8 cellular contexts compared by ENCODE assay signal in genomic region chr1:6037338-6037762, GRCh38. TPM values are rescaled to one million over a fixed set of nuclear protein-coding genes. Genes with fewer than 3 reads are reported as not detected.
A peak's percentile ranks its signal among the peaks of the same experiment; 100 is the strongest.
DNase-seq lines count a peak whose midpoint lies in the region; ATAC-seq, FAIRE-seq and TF ChIP-seq lines count a peak whose summit lies in the region.

No MANE protein-coding gene starts in this region.

- CTCF ChIA-PET in endothelial cell of umbilical vein (lab: Charles Lee) (interaction anchor here (0.9 to 1.7 kb wide), 2 partner anchors 168 to 208 kb away, joined by 4 to 5 read pairs; no protein-coding TSS in a partner anchor), PC-9 (lab: Charles Lee) (no interaction called here)

- no peaks in the 10 kb centered on the region for H3K9me3 ChIP-seq in BLaER1 treated with 17β-estradiol and CSF1 and Interleukin-3, amounts not matched to agents 10 nM and 100 nM (replicated peaks in 1 of 11)
- H3K9me3 ChIP-seq in endothelial cell of umbilical vein (replicated peaks; ENCODE audit: control insufficient read depth, insufficient read depth, low read length), result no peaks in the 10 kb centered on the region
- H3K9me3 ChIP-seq in PC-9 (ENCODE audit: insufficient read depth, low read depth), result no peaks in the 10 kb centered on the region

- BruUV-seq in endothelial cell of umbilical vein (replicated peaks; lab: Mats Ljungman, UMichigan), result no TSS peak
- BruUV-seq in PC-9 (replicated peaks; lab: Mats Ljungman, UMichigan), result no TSS peak

- DNase-seq in GM19239 (ENCODE audit: insufficient read length, low spot score), result peak; percentile 69
- DNase-seq in M059J (ENCODE audit: low read depth), result peak; percentile 76
- no peak for DNase-seq in endothelial cell of umbilical vein (ENCODE audit: low read depth, low spot score)
- DNase-seq in NCI-H2196 (lab: John Stamatoyannopoulos, UW; ENCODE audit: unreplicated experiment), result no peak
- no peak for DNase-seq in amniotic stem cell (lab: John Stamatoyannopoulos, UW)
- DNase-seq in PC-9, result no peak

- no peaks in the 10 kb centered on the region for H3K9me1 ChIP-seq in endothelial cell of umbilical vein (replicated peaks; ENCODE audit: control insufficient read depth, extremely low read depth, insufficient read depth, low read length)

- no peaks in the 10 kb centered on the region for H3K9me2 ChIP-seq in PC-9 (ENCODE audit: insufficient read depth)

- H3K4me2 ChIP-seq in BLaER1 treated with 17β-estradiol and CSF1 and Interleukin-3, amounts not matched to agents 10 nM and 100 nM, result peak overlapping the region; percentile 80 to 99 (median 97)
- H3K4me2 ChIP-seq in endothelial cell of umbilical vein (ENCODE audit: insufficient read depth, low read length) (no peak overlapping the region), PC-9 (no peak overlapping the region)

- no peaks in the 10 kb centered on the region; the same call in 1 of the 2 replicates for H3F3A ChIP-seq in PC-9 (ENCODE audit: insufficient read depth, low read depth)

- TF ChIP-seq CTCF in endothelial cell of umbilical vein (IDR thresholded peaks at IDR 0.05; ENCODE audit: extremely low read depth in 1 of 2, insufficient read depth in 1 of 2, low read depth in 1 of 2, low read length in 2 of 2) (no peak), PC-9 (conservative IDR thresholded peaks at IDR 0.05) (no peak)

- peak overlapping the region in 10 of 11 experiments; percentile 35 to 90 (median 84); a peak in 20 of 22 replicates for H3K27ac ChIP-seq in BLaER1 treated with 17β-estradiol and CSF1 and Interleukin-3, amounts not matched to agents 10 nM and 100 nM
- H3K27ac ChIP-seq in endothelial cell of umbilical vein (ENCODE audit: insufficient read depth, low read depth, low read length) (no peak overlapping the region), PC-9 (no peak overlapping the region)

- no peak for ATAC-seq in HG03439 (IDR thresholded peaks at IDR 0.05; ENCODE audit: unreplicated experiment)

- no peaks in the 10 kb centered on the region for H3K79me2 ChIP-seq in endothelial cell of umbilical vein (ENCODE audit: control insufficient read depth, insufficient read depth, low read length)
- H3K79me2 ChIP-seq in PC-9 (ENCODE audit: low read depth), result no peaks in the 10 kb centered on the region

- peaks cover 95 to 100% (median 100%) of the 10 kb centered on the region in 10 experiments for H3K4me1 ChIP-seq in BLaER1 treated with 17β-estradiol and CSF1 and Interleukin-3, amounts not matched to agents 10 nM and 100 nM
- no peaks in the 10 kb centered on the region for H3K4me1 ChIP-seq in endothelial cell of umbilical vein (ENCODE audit: control insufficient read depth, extremely low read depth, insufficient read depth, low read length)
- H3K4me1 ChIP-seq in PC-9 (replicated peaks; ENCODE audit: insufficient read depth), result no peaks in the 10 kb centered on the region

- FAIRE-seq in GM19239 (lab: Jason Lieb, UNC) (peak; percentile 64), endothelial cell of umbilical vein (lab: Jason Lieb, UNC) (no peak)

- TF ChIP-seq POLR2A in endothelial cell of umbilical vein (IDR thresholded peaks at IDR 0.05; ENCODE audit: low read depth, low read length), result no peak

- peak overlapping the region in 10 of 11 experiments; percentile 60 to 82 (median 72); a peak in 19 of 22 replicates for H3K9ac ChIP-seq in BLaER1 treated with 17β-estradiol and CSF1 and Interleukin-3, amounts not matched to agents 10 nM and 100 nM
- H3K9ac ChIP-seq in endothelial cell of umbilical vein (replicated peaks; ENCODE audit: extremely low read depth, insufficient read depth, low read length), result no peak overlapping the region

- POLR2A ChIA-PET in endothelial cell of umbilical vein (lab: Charles Lee) (no interaction called here), PC-9 (lab: Charles Lee; ENCODE audit: unreplicated experiment) (no interaction called here)

- peaks cover 97 to 100% (median 100%) of the 10 kb centered on the region in 11 experiments for H4K20me1 ChIP-seq in BLaER1 treated with 17β-estradiol and CSF1 and Interleukin-3, amounts not matched to agents 10 nM and 100 nM
- H4K20me1 ChIP-seq in endothelial cell of umbilical vein (replicated peaks; ENCODE audit: control insufficient read depth, extremely low read depth, insufficient read depth, low read length) (no peaks in the 10 kb centered on the region), PC-9 (ENCODE audit: insufficient read depth) (no peaks in the 10 kb centered on the region)

- peaks cover 29 to 91% (median 75%) of the 10 kb centered on the region in 11 experiments for H3K36me3 ChIP-seq in BLaER1 treated with 17β-estradiol and CSF1 and Interleukin-3, amounts not matched to agents 10 nM and 100 nM
- H3K36me3 ChIP-seq in endothelial cell of umbilical vein (ENCODE audit: control insufficient read depth in 2 of 2, extremely low read depth in 1 of 2, insufficient read depth in 2 of 2, low read length in 2 of 2) (no peaks in the 10 kb centered on the region), PC-9 (ENCODE audit: low read depth) (no peaks in the 10 kb centered on the region)

- peak overlapping the region in 7 of 10 experiments; percentile 35 to 53 (median 47); a peak in 12 of 20 replicates for H3K4me3 ChIP-seq in BLaER1 treated with 17β-estradiol and CSF1 and Interleukin-3, amounts not matched to agents 10 nM and 100 nM
- H3K4me3 ChIP-seq in endothelial cell of umbilical vein (replicated peaks in 1 of 3; ENCODE audit: insufficient read depth in 1 of 3, low read depth in 1 of 3, low read length in 3 of 3) (no peak overlapping the region), PC-9 (no peak overlapping the region)

- intact Hi-C loops in endothelial cell of umbilical vein (cut with micrococcal nuclease) (no loop called here), PC-9 (cut with micrococcal nuclease; ENCODE audit: unreplicated experiment) (no loop called here)

- no peaks in the 10 kb centered on the region for H3K27me3 ChIP-seq in BLaER1 treated with 17β-estradiol and CSF1 and Interleukin-3, amounts not matched to agents 10 nM and 100 nM
- H3K27me3 ChIP-seq in endothelial cell of umbilical vein (ENCODE audit: control insufficient read depth in 2 of 2, insufficient read depth in 2 of 2, low read length in 2 of 2) (peaks cover 0 to 2% of the 10 kb centered on the region in 2 experiments), PC-9 (ENCODE audit: insufficient read depth, low read depth) (no peaks in the 10 kb centered on the region)

- no peak overlapping the region for H2AFZ ChIP-seq in endothelial cell of umbilical vein (ENCODE audit: low read depth, low read length)
- no peak overlapping the region for H2AFZ ChIP-seq in PC-9

- dilution Hi-C loops in endothelial cell of umbilical vein (cut with MboI; ENCODE audit: extremely low pct_ligation_motif_present, low sequenced_read_pairs), result no loop called here

TF ChIP-seq in endothelial cell of umbilical vein, 7 proteins besides CTCF, POLR2A, EP300 and RAD21:
- no peak for TF ChIP-seq GATA2 (IDR thresholded peaks at IDR 0.05; ENCODE audit: insufficient read depth, insufficient read length, low read depth, low read length)
- peak; percentile 16 for TF ChIP-seq FOS (IDR thresholded peaks at IDR 0.05; ENCODE audit: borderline replicate concordance, insufficient read depth, low read length)

RNA-seq across cellular contexts. Expression of gene KCNAB2, which starts 8.3 kb away (rescaled TPM):
- 9.2 and 13.7 TPM in 2 replicates for total RNA-seq in M059J (2014; rRNA removed; shearing (Covaris generic))
- total RNA-seq in endothelial cell of umbilical vein (3.8 and 4.6 TPM in 2 replicates), PC-9 (2021) (19.6 and 21.4 TPM in 2 replicates)
- 2.2 and 2.4 TPM in 2 replicates for polyA plus RNA-seq in endothelial cell of umbilical vein
- 1.8 and 2.4 TPM in 2 replicates for polyA plus RNA-seq in endothelial cell of umbilical vein (2011; cell fraction: cytosol; rRNA removed)
- 6.3 and 7.0 TPM in 2 replicates for polyA plus RNA-seq in endothelial cell of umbilical vein (2011; cell fraction: nucleus; rRNA removed)
- 3.5 and 5.9 TPM in 2 replicates for polyA plus RNA-seq in endothelial cell of umbilical vein (2012)
- 1.5 and 1.8 TPM in 2 replicates for polyA minus RNA-seq in endothelial cell of umbilical vein
- polyA minus RNA-seq in endothelial cell of umbilical vein (2011; cell fraction: cytosol; rRNA and poly(A)+ RNA removed), result 24.4 TPM
- 1.9 and 5.2 TPM in 2 replicates for polyA minus RNA-seq in endothelial cell of umbilical vein (2011; cell fraction: nucleus; rRNA and poly(A)+ RNA removed)

RNA-seq across cellular contexts. Expression of gene NPHP4, which starts 45.1 kb away (rescaled TPM):
- total RNA-seq in M059J (2014; rRNA removed; shearing (Covaris generic)), result 5.4 and 7.8 TPM in 2 replicates
- total RNA-seq in endothelial cell of umbilical vein (9.9 and 11.7 TPM in 2 replicates), PC-9 (2021) (17.9 and 21.5 TPM in 2 replicates)
- polyA plus RNA-seq in endothelial cell of umbilical vein, result 4.4 and 5.0 TPM in 2 replicates
- polyA plus RNA-seq in endothelial cell of umbilical vein (2011; cell fraction: cytosol; rRNA removed), result 3.2 and 4.3 TPM in 2 replicates
- 23.1 and 24.3 TPM in 2 replicates for polyA plus RNA-seq in endothelial cell of umbilical vein (2011; cell fraction: nucleus; rRNA removed)
- 5.4 and 7.8 TPM in 2 replicates for polyA plus RNA-seq in endothelial cell of umbilical vein (2012)
- polyA minus RNA-seq in endothelial cell of umbilical vein, result 6.9 and 11.9 TPM in 2 replicates
- polyA minus RNA-seq in endothelial cell of umbilical vein (2011; cell fraction: cytosol; rRNA and poly(A)+ RNA removed), result 7.3 TPM
- polyA minus RNA-seq in endothelial cell of umbilical vein (2011; cell fraction: nucleus; rRNA and poly(A)+ RNA removed), result 11.4 and 15.6 TPM in 2 replicates

Comparison
In these comparisons a context has a peak if more than half of its experiments do, and no peak if none do; other contexts are left out.
1. H3K27ac ChIP-seq: peak in BLaER1 treated with 17β-estradiol and CSF1 and Interleukin-3, amounts not matched to agents 10 nM and 100 nM (10 of 11); none in endothelial cell of umbilical vein (single experiment) and PC-9 (single experiment).
2. H3K4me2 ChIP-seq: peak in BLaER1 treated with 17β-estradiol and CSF1 and Interleukin-3, amounts not matched to agents 10 nM and 100 nM (11 of 11); none in endothelial cell of umbilical vein (single experiment) and PC-9 (single experiment).
3. H3K4me3 ChIP-seq: peak in BLaER1 treated with 17β-estradiol and CSF1 and Interleukin-3, amounts not matched to agents 10 nM and 100 nM (7 of 10); none in endothelial cell of umbilical vein (0 of 3) and PC-9 (single experiment).
4. DNase-seq: peak in GM19239 (single experiment) and M059J (single experiment); none in endothelial cell of umbilical vein (single experiment), NCI-H2196 (single experiment), amniotic stem cell (single experiment) and PC-9 (0 of 2).